Comparison of ENCODE assay signal across 20 cellular contexts in genomic region chr12:93807354-93807753, GRCh38.
DNase-seq lines count a peak whose midpoint lies in the region; ATAC-seq, FAIRE-seq and TF ChIP-seq lines count a peak whose summit lies in the region.
"Had no signal": no experiment of that assay in that cellular context is flagged by ENCODE, and none has a peak within 500 bp of the region (broad histone marks: within the 10 kb centered on the region; RNA-seq: fewer than 3 reads in every experiment).

No MANE protein-coding gene starts in this region.

- WGBS in SK-N-SH (ENCODE audit: low lambda C conversion rate) = 75% methylated on average over 2 of the region's 2 CpGs
- 37% methylated on average over 2 of the region's 2 CpGs for WGBS in GM12878 (ENCODE audit: insufficient coverage, insufficient replicate concordance, low lambda C conversion rate, missing lambda C conversion rate)
- WGBS in sigmoid colon, 2 donors = 86% methylated on average over 2 of the region's 2 CpGs

- H3K9ac ChIP-seq in SK-N-SH = no peak overlapping the region
- H3K9ac ChIP-seq in GM12878 (ENCODE audit: control insufficient read depth, insufficient read depth, low read length) = no peak overlapping the region

- intact Hi-C loops in GM12878 (cut with micrococcal nuclease; ENCODE audit: unreplicated experiment) (no loop called here), sigmoid colon (cut with DNase I) (no loop called here)
- intact Hi-C loops in activated CD4-positive, alpha-beta memory T cell treated with anti-CD3 and anti-CD28 coated beads for 36 hours (cut with micrococcal nuclease) = no loop called here

- no peak overlapping the region for H3K4me3 Mint-ChIP-seq in activated CD8-positive, alpha-beta T cell treated with anti-CD3 and anti-CD28 coated beads, Interleukin-2, amount 10 ng/mL, durations not matched to agents 7 days and 5 days
- no peak overlapping the region for H3K4me3 Mint-ChIP-seq in activated CD4-positive, alpha-beta memory T cell treated with anti-CD3 and anti-CD28 coated beads for 36 hours
- H3K4me3 Mint-ChIP-seq: CD4-positive, alpha-beta T cell had no signal

- no peak overlapping the region for H3K27ac Mint-ChIP-seq in activated CD8-positive, alpha-beta T cell treated with anti-CD3 and anti-CD28 coated beads, Interleukin-2, amount 10 ng/mL, durations not matched to agents 7 days and 5 days
- H3K27ac Mint-ChIP-seq in activated CD4-positive, alpha-beta memory T cell treated with anti-CD3 and anti-CD28 coated beads for 36 hours = no peak overlapping the region
- H3K27ac Mint-ChIP-seq: CD4-positive, alpha-beta T cell; IgD-negative memory B cell had no signal

- peaks cover 19% of the 10 kb centered on the region for H3K4me1 Mint-ChIP-seq in activated CD8-positive, alpha-beta T cell treated with anti-CD3 and anti-CD28 coated beads, Interleukin-2, amount 10 ng/mL, durations not matched to agents 7 days and 5 days (ENCODE audit: low read depth)
- H3K4me1 Mint-ChIP-seq in activated CD4-positive, alpha-beta memory T cell treated with anti-CD3 and anti-CD28 coated beads for 36 hours (ENCODE audit: low read depth) = peaks cover 36% of the 10 kb centered on the region

- SMC1A ChIA-PET in GM12878 (lab: Charles Lee; ENCODE audit: uncharacterized antibody, unreplicated experiment) = interaction anchor here (1.1 to 1.6 kb wide), 2 partner anchors 11 to 14 kb away, joined by 3 to 4 read pairs; no protein-coding TSS in a partner anchor

- H2AFZ ChIP-seq in SK-N-SH (ENCODE audit: low read depth) (no peak overlapping the region), GM12878 (ENCODE audit: control insufficient read depth, low read depth, low read length) (no peak overlapping the region)

- H4K20me1 ChIP-seq in SK-N-SH (ENCODE audit: insufficient read depth) (no peaks in the 10 kb centered on the region), GM12878 (ENCODE audit: control insufficient read depth, insufficient read depth) (no peaks in the 10 kb centered on the region)

- peaks cover 33% of the 10 kb centered on the region for H3F3A ChIP-seq in SK-N-SH (replicated peaks; ENCODE audit: insufficient read depth)

- ATAC-seq in SK-N-SH treated with all-trans-retinoic acid at 6 μM for 48 hours = no peak
- no peak for ATAC-seq in GM12878
- ATAC-seq in activated CD8-positive, alpha-beta T cell treated with anti-CD3 and anti-CD28 coated beads, Interleukin-2, amount 10 ng/mL, durations not matched to agents 7 days and 5 days = no peak
- ATAC-seq: A549, HepG2 had no signal

- H3K4me1 ChIP-seq in SK-N-SH (ENCODE audit: control insufficient read depth in 1 of 2, insufficient read depth in 2 of 2, low read depth in 1 of 2, low read length in 1 of 2) = peaks cover 26 to 31% of the 10 kb centered on the region in 2 experiments
- peaks cover 5% of the 10 kb centered on the region; the same call in 1 of the 2 replicates for H3K4me1 ChIP-seq in HEK293 (ENCODE audit: control insufficient read depth, insufficient read depth, low read length)
- H3K4me1 ChIP-seq in GM12878 (ENCODE audit: control insufficient read depth, insufficient read depth, low read length) = no peaks in the 10 kb centered on the region; the same call in 1 of the 2 replicates
- H3K4me1 ChIP-seq in sigmoid colon = peaks cover 0 to 88% (median 65%) of the 10 kb centered on the region in 4 donors
- H3K4me1 ChIP-seq: A549 had no signal

- H3K27ac ChIP-seq in SK-N-SH (ENCODE audit: low read depth in 2 of 2, low read length in 1 of 2) (no peak overlapping the region), HEK293 (ENCODE audit: extremely low read depth, low read depth, low read length) (no peak overlapping the region), GM12878 (ENCODE audit: control insufficient read depth, insufficient read depth) (no peak overlapping the region), sigmoid colon (peak overlapping the region; percentile 33 to 91 (median 90))
- H3K27ac ChIP-seq: 22Rv1, A549, C4-2B had no signal

- FAIRE-seq in GM12878 (lab: Jason Lieb, UNC) = no peak
- FAIRE-seq: A549, D721Med, HepG2 had no signal

- no peaks in the 10 kb centered on the region for H3K9me3 Mint-ChIP-seq in activated CD8-positive, alpha-beta T cell treated with anti-CD3 and anti-CD28 coated beads, Interleukin-2, amount 10 ng/mL, durations not matched to agents 7 days and 5 days (ENCODE audit: insufficient read depth)
- H3K9me3 Mint-ChIP-seq in activated CD4-positive, alpha-beta memory T cell treated with anti-CD3 and anti-CD28 coated beads for 36 hours = no peaks in the 10 kb centered on the region
- H3K9me3 Mint-ChIP-seq: CD4-positive, alpha-beta T cell had no signal

- H3K36me3 Mint-ChIP-seq in activated CD8-positive, alpha-beta T cell treated with anti-CD3 and anti-CD28 coated beads, Interleukin-2, amount 10 ng/mL, durations not matched to agents 7 days and 5 days (ENCODE audit: low read depth) = no peaks in the 10 kb centered on the region
- H3K36me3 Mint-ChIP-seq in activated CD4-positive, alpha-beta memory T cell treated with anti-CD3 and anti-CD28 coated beads for 36 hours = peaks cover 2% of the 10 kb centered on the region

- no TSS peak for BruUV-seq in GM12878 (replicated peaks; lab: Mats Ljungman, UMichigan)

- H3K9me3 ChIP-seq in SK-N-SH = no peaks in the 10 kb centered on the region
- no peaks in the 10 kb centered on the region for H3K9me3 ChIP-seq in HEK293 (ENCODE audit: control insufficient read depth, insufficient read depth, low read depth, low read length)
- no peaks in the 10 kb centered on the region; the same call in 2 of the 3 replicates for H3K9me3 ChIP-seq in GM12878 (replicated peaks; ENCODE audit: control insufficient read depth, insufficient read depth, low read length)
- H3K9me3 ChIP-seq in sigmoid colon = no peaks in the 10 kb centered on the region
- H3K9me3 ChIP-seq: A549, Caco-2 had no signal

- POLR2A ChIA-PET in SK-N-SH (lab: Yijun Ruan, JAX) (no interaction called here), HEK293 (lab: Yijun Ruan, JAX) (no interaction called here), GM12878 (lab: Charles Lee) (interaction anchor here (0.6 kb wide), 1 partner anchor 1136 kb away, joined by 6 read pairs; no protein-coding TSS in a partner anchor)
- POLR2A ChIA-PET in activated CD8-positive, alpha-beta T cell treated with anti-CD3 and anti-CD28 coated beads, Interleukin-2, amount 10 ng/mL, durations not matched to agents 7 days and 5 days (lab: Charles Lee) = interaction anchor here (0.5 to 0.9 kb wide), 2 partner anchors 10 to 140 kb away, joined by 3 to 4 read pairs; no protein-coding TSS in a partner anchor
- POLR2A ChIA-PET in activated CD4-positive, alpha-beta memory T cell treated with anti-CD3 and anti-CD28 coated beads for 36 hours (lab: Charles Lee) = no interaction called here

- DNase-seq in SK-N-SH (no peak), GM12878 (ENCODE audit: low read depth, low spot score) (no peak), sigmoid colon (no peak), NCI-H187 (lab: John Stamatoyannopoulos, UW) (no peak)
- no peak for DNase-seq in activated CD8-positive, alpha-beta T cell treated with anti-CD3 and anti-CD28 coated beads, Interleukin-2, amount 10 ng/mL, durations not matched to agents 7 days and 5 days
- DNase-seq in activated CD4-positive, alpha-beta memory T cell treated with anti-CD3 and anti-CD28 coated beads for 36 hours = no peak
- DNase-seq: AML-193; Caco-2; CD4-positive, alpha-beta T cell; DMS79; GDM1; H7 had no signal

- TF ChIP-seq EP300 in SK-N-SH (IDR thresholded peaks at IDR 0.05; ENCODE audit: borderline replicate concordance in 1 of 2, low read depth in 1 of 2, low read length in 1 of 2) (no peak), GM12878 (IDR thresholded peaks at IDR 0.05; ENCODE audit: borderline replicate concordance in 1 of 2, control insufficient read depth in 1 of 2, low read depth in 2 of 2, low read length in 2 of 2) (no peak), sigmoid colon (IDR thresholded peaks at IDR 0.05) (no peak)

- RAD21 ChIA-PET in GM12878 (lab: Charles Lee; ENCODE audit: unreplicated experiment) = interaction anchor here (0.6 kb wide), 1 partner anchor 461 kb away, joined by 6 read pairs; no protein-coding TSS in a partner anchor

- H3K27me3 ChIP-seq in SK-N-SH (ENCODE audit: insufficient read depth) (no peaks in the 10 kb centered on the region), GM12878 (replicated peaks in 1 of 2; ENCODE audit: control insufficient read depth in 2 of 2, insufficient read depth in 2 of 2, low read length in 1 of 2) (no peaks in the 10 kb centered on the region), sigmoid colon (no peaks in the 10 kb centered on the region)

- H3K27me3 Mint-ChIP-seq in activated CD8-positive, alpha-beta T cell treated with anti-CD3 and anti-CD28 coated beads, Interleukin-2, amount 10 ng/mL, durations not matched to agents 7 days and 5 days (ENCODE audit: low read depth) = no peaks in the 10 kb centered on the region
- no peaks in the 10 kb centered on the region for H3K27me3 Mint-ChIP-seq in activated CD4-positive, alpha-beta memory T cell treated with anti-CD3 and anti-CD28 coated beads for 36 hours
- H3K27me3 Mint-ChIP-seq: CD4-positive, alpha-beta T cell; IgD-negative memory B cell had no signal

- no peak for TF ChIP-seq RAD21 in SK-N-SH (IDR thresholded peaks at IDR 0.05; ENCODE audit: low read length)
- TF ChIP-seq RAD21 in GM12878 (IDR thresholded peaks at IDR 0.05; ENCODE audit: insufficient read depth, low read depth, low read length) = no peak

- no peak overlapping the region for H3K4me2 ChIP-seq in SK-N-SH
- no peak overlapping the region for H3K4me2 ChIP-seq in GM12878 (ENCODE audit: control insufficient read depth, insufficient read depth)
- H3K4me2 ChIP-seq: A549 had no signal

- CTCF ChIA-PET in SK-N-SH (lab: Yijun Ruan, JAX) = interaction anchor here (1.4 kb wide), 1 partner anchor 294 kb away, joined by 4 read pairs; no protein-coding TSS in a partner anchor
- CTCF ChIA-PET in HEK293 (lab: Yijun Ruan, JAX) = no interaction called here
- CTCF ChIA-PET in GM12878 (lab: Yijun Ruan, JAX) = interaction anchor here (3.3 kb wide), 1 partner anchor 295 kb away, joined by 9 read pairs; no protein-coding TSS in a partner anchor
- CTCF ChIA-PET in activated CD8-positive, alpha-beta T cell treated with anti-CD3 and anti-CD28 coated beads, Interleukin-2, amount 10 ng/mL, durations not matched to agents 7 days and 5 days (lab: Charles Lee) = no interaction called here
- CTCF ChIA-PET in activated CD4-positive, alpha-beta memory T cell treated with anti-CD3 and anti-CD28 coated beads for 36 hours (lab: Charles Lee) = interaction anchor here (1.7 kb wide), 1 partner anchor 295 kb away, joined by 3 read pairs; no protein-coding TSS in a partner anchor

- H3K79me2 ChIP-seq in SK-N-SH (ENCODE audit: insufficient read depth) = no peaks in the 10 kb centered on the region
- H3K79me2 ChIP-seq in GM12878 (ENCODE audit: control insufficient read depth, insufficient read depth, low read length) = no peaks in the 10 kb centered on the region

- H3K4me3 ChIP-seq in SK-N-SH (ENCODE audit: low read depth in 2 of 2, low read length in 1 of 2) (no peak overlapping the region), HEK293 (ENCODE audit: low read depth, low read length) (no peak overlapping the region), GM12878 (no peak overlapping the region), sigmoid colon (no peak overlapping the region)
- H3K4me3 ChIP-seq: A549 had no signal

- no peaks in the 10 kb centered on the region for H3K9me2 ChIP-seq in SK-N-SH

- in situ Hi-C loops in GM12878 (cut with MboI) = no loop called here

- no peak for TF ChIP-seq CTCF in SK-N-SH (IDR thresholded peaks at IDR 0.05)
- no peak for TF ChIP-seq CTCF in HEK293 (tag by site-specific recombination; IDR thresholded peaks at IDR 0.05)
- no peak for TF ChIP-seq CTCF in GM12878 (IDR thresholded peaks at IDR 0.05 in 2 of 3, conservative IDR thresholded peaks at IDR 0.05 in 1 of 3; ENCODE audit: control insufficient read depth in 2 of 3, extremely low read depth in 1 of 3, insufficient read depth in 1 of 3, low read depth in 3 of 3, low read length in 3 of 3)
- TF ChIP-seq CTCF in sigmoid colon (IDR thresholded peaks at IDR 0.05) = no peak

- TF ChIP-seq POLR2A in GM12878 (IDR thresholded peaks at IDR 0.05; ENCODE audit: low read depth, low read length) = no peak
- no peak for TF ChIP-seq POLR2A in sigmoid colon (IDR thresholded peaks at IDR 0.05)

- H3K36me3 ChIP-seq in SK-N-SH (replicated peaks in 1 of 2; ENCODE audit: control insufficient read depth in 1 of 2, insufficient read depth in 2 of 2, low read length in 1 of 2) (no peaks in the 10 kb centered on the region), HEK293 (ENCODE audit: control insufficient read depth in 2 of 2, insufficient read depth in 1 of 2, low read length in 2 of 2) (no peaks in the 10 kb centered on the region), GM12878 (ENCODE audit: control insufficient read depth in 2 of 2, insufficient read depth in 2 of 2, low read length in 1 of 2) (no peaks in the 10 kb centered on the region), sigmoid colon (no peaks in the 10 kb centered on the region)

Comparison
In these comparisons a context has a peak if more than half of its experiments do, and no peak if none do; other contexts are left out.
1. H3K27ac ChIP-seq: peak in sigmoid colon (4 of 4); none in SK-N-SH (0 of 2), HEK293 (single experiment) and GM12878 (single experiment).
2. CTCF ChIA-PET loops: an anchor here in SK-N-SH (1.4 kb wide), GM12878 (3.3 kb wide) and activated CD4-positive, alpha-beta memory T cell treated with anti-CD3 and anti-CD28 coated beads for 36 hours (1.7 kb wide); none called in HEK293 and activated CD8-positive, alpha-beta T cell treated with anti-CD3 and anti-CD28 coated beads, Interleukin-2, amount 10 ng/mL, durations not matched to agents 7 days and 5 days.
3. POLR2A ChIA-PET loops: an anchor here in GM12878 (0.6 kb wide) and activated CD8-positive, alpha-beta T cell treated with anti-CD3 and anti-CD28 coated beads, Interleukin-2, amount 10 ng/mL, durations not matched to agents 7 days and 5 days (0.5 to 0.9 kb wide); none called in SK-N-SH, HEK293 and activated CD4-positive, alpha-beta memory T cell treated with anti-CD3 and anti-CD28 coated beads for 36 hours.